ENCODE assay signal across 20 cellular contexts in genomic region chr19:35136231-35136630, GRCh38. TPM values are rescaled to one million over a fixed set of nuclear protein-coding genes. Genes with fewer than 3 reads are reported as not detected.
A peak's percentile ranks its signal among the peaks of the same experiment; 100 is the strongest.
DNase-seq lines count a peak whose midpoint lies in the region; ATAC-seq, FAIRE-seq and TF ChIP-seq lines count a peak whose summit lies in the region.
"Had no signal": no experiment of that assay in that cellular context is flagged by ENCODE, and none has a peak within 500 bp of the region (broad histone marks: within the 10 kb centered on the region; RNA-seq: fewer than 3 reads in every experiment).

No MANE protein-coding gene starts in this region.

- peaks cover 28% of the 10 kb centered on the region for H3K4me1 Mint-ChIP-seq in WTC11

- no peak for TF ChIP-seq EP300 in K562 (IDR thresholded peaks at IDR 0.05; ENCODE audit: low read length)

- peaks cover 15% of the 10 kb centered on the region for H3K27me3 Mint-ChIP-seq in WTC11 (ENCODE audit: low read depth)
- H3K27me3 Mint-ChIP-seq: IgD-negative memory B cell had no signal

- POLR2A ChIA-PET in K562 (lab: Yijun Ruan, JAX) = interaction anchor here (0.6 kb wide), 1 partner anchor 568 kb away, joined by 3 read pairs; the partner anchor contains the start of gene ZBTB32
- POLR2A ChIA-PET in WTC11 (lab: Charles Lee) = interaction anchor here (0.6 kb wide), 1 partner anchor 69 kb away, joined by 3 read pairs; no protein-coding TSS in a partner anchor

- H3K27me3 ChIP-seq in H7 (ENCODE audit: control insufficient read depth, insufficient read depth, low read length) = peaks cover 3% of the 10 kb centered on the region; the same call in 1 of the 2 replicates
- peaks cover 0 to 24% of the 10 kb centered on the region in 2 experiments; a peak in 4 of 5 replicates for H3K27me3 ChIP-seq in K562 (ENCODE audit: control insufficient read depth in 2 of 2, insufficient read depth in 2 of 2, low read length in 2 of 2)
- H3K27me3 ChIP-seq in liver (ENCODE audit: control insufficient read depth in 4 of 4, insufficient read depth in 4 of 4, low read length in 3 of 4) = no peaks in the 10 kb centered on the region
- H3K27me3 ChIP-seq in skeletal muscle tissue (ENCODE audit: control insufficient read depth in 3 of 3, insufficient read depth in 3 of 3, low read length in 3 of 3) = no peaks in the 10 kb centered on the region

- H3K36me3 Mint-ChIP-seq in WTC11 = peaks cover 4% of the 10 kb centered on the region; the same call in 1 of the 2 replicates
- H3K36me3 Mint-ChIP-seq: CD8-positive, alpha-beta T cell; IgD-negative memory B cell had no signal

- in situ Hi-C loops in K562 (cut with MboI) = loop anchor here (10.0 kb wide), 1 partner anchor 301 kb away; no protein-coding TSS in a partner anchor

- no peak overlapping the region for H3K4me3 ChIP-seq in H7 (ENCODE audit: insufficient read depth, low read depth, low read length)
- H3K4me3 ChIP-seq in K562 = no peak overlapping the region
- no peak overlapping the region for H3K4me3 ChIP-seq in liver (ENCODE audit: low read depth in 1 of 3, low read length in 3 of 3)
- H3K4me3 ChIP-seq in skeletal muscle tissue (ENCODE audit: low read length in 3 of 3) = no peak overlapping the region

- no peak overlapping the region for H3K4me2 ChIP-seq in K562 (ENCODE audit: insufficient read depth, low read length)

- no peak for TF ChIP-seq POLR2A in K562 (conservative IDR thresholded peaks at IDR 0.05)

- H3K36me3 ChIP-seq in H7 (replicated peaks; ENCODE audit: control insufficient read depth, insufficient read depth, low read length) = no peaks in the 10 kb centered on the region
- H3K36me3 ChIP-seq in K562 (ENCODE audit: control insufficient read depth, insufficient read depth, low read length) = no peaks in the 10 kb centered on the region
- H3K36me3 ChIP-seq in liver (ENCODE audit: control insufficient read depth in 4 of 4, insufficient read depth in 3 of 4, low read depth in 1 of 4, low read length in 3 of 4) = no peaks in the 10 kb centered on the region
- H3K36me3 ChIP-seq in skeletal muscle tissue (ENCODE audit: control insufficient read depth in 3 of 3, insufficient read depth in 3 of 3, low read length in 3 of 3) = peaks cover 0 to 6% (median 5%) of the 10 kb centered on the region in 3 donors

- no peaks in the 10 kb centered on the region for H3K79me2 ChIP-seq in K562 (ENCODE audit: control insufficient read depth, insufficient read depth, low read length)

- peak; percentile 20 for DNase-seq in H7
- no peak for DNase-seq in K562 (ENCODE audit: extremely low read depth in 1 of 4, low spot score in 3 of 4)
- no peak for DNase-seq in KG1 (lab: John Stamatoyannopoulos, UW)
- no peak for DNase-seq in germinal center (ENCODE audit: low spot score)
- no peak for DNase-seq in NCI-H2227 treated with DMSO at 0.1 percent for 48 hours (lab: John Stamatoyannopoulos, UW)
- DNase-seq in WTC11 (ENCODE audit: low spot score) = no peak
- DNase-seq: ACHN; CD8-positive, alpha-beta T cell; DND-41; GDM1; NCI-H1436 treated with DMSO at 0.1 percent for 48 hours; NCI-H2081 treated with DMSO at 0.1 percent for 48 hours; NCI-H226; OCI-M1 had no signal

- H3K9ac ChIP-seq in K562 (ENCODE audit: insufficient read depth in 1 of 2, low read depth in 2 of 2, low read length in 2 of 2) (no peak overlapping the region), liver (ENCODE audit: low read depth in 1 of 2, low read length in 2 of 2) (peak overlapping the region in 1 of 2 donors; percentile 32), skeletal muscle tissue (ENCODE audit: low read depth in 1 of 3, low read length in 3 of 3) (peak overlapping the region in 2 of 3 donors; percentile 24 to 98)

- H3K27ac Mint-ChIP-seq in WTC11 = no peak overlapping the region
- H3K27ac Mint-ChIP-seq: CD8-positive, alpha-beta T cell; IgD-negative memory B cell had no signal

- no TSS peak for BruUV-seq in K562 (replicated peaks; lab: Mats Ljungman, UMichigan)

- 0 out of 2 replicates have a peak, but pooled peaks cover 4% of the 10 kb centered on the region for H4K20me1 ChIP-seq in K562 (replicated peaks; ENCODE audit: control insufficient read depth, insufficient read depth, low read length)

- TF ChIP-seq CTCF in K562 (IDR thresholded peaks at IDR 0.05 in 2 of 3, conservative IDR thresholded peaks at IDR 0.05 in 1 of 3; ENCODE audit: insufficient read depth in 2 of 3, low read depth in 1 of 3, low read length in 3 of 3) (no peak), liver (IDR thresholded peaks at IDR 0.05; ENCODE audit: low read depth, low read length, missing input control) (no peak), WTC11 (IDR thresholded peaks at IDR 0.05) (no peak)

- intact Hi-C loops in K562 (cut with micrococcal nuclease) = loop anchor here (5.0 kb wide), 1 partner anchor 164 kb away; no protein-coding TSS in a partner anchor

- FAIRE-seq in K562 (lab: Jason Lieb, UNC) = no peak
- FAIRE-seq: GM12892, GM19239 had no signal

- H3K27ac ChIP-seq in K562 (ENCODE audit: extremely low read depth, low read depth, low read length) (no peak overlapping the region), liver (ENCODE audit: low read depth in 1 of 2, low read length in 2 of 2) (peak overlapping the region; percentile 97 to 99), skeletal muscle tissue (ENCODE audit: low read depth, low read length) (peak overlapping the region; percentile 15)

- no peak overlapping the region for H3K4me3 Mint-ChIP-seq in WTC11
- H3K4me3 Mint-ChIP-seq: CD8-positive, alpha-beta T cell had no signal

- H3K9me1 ChIP-seq in K562 (ENCODE audit: control insufficient read depth, insufficient read depth, low read length) = no peaks in the 10 kb centered on the region

- CTCF ChIA-PET in K562 (lab: Yijun Ruan, JAX; ENCODE audit: low intra/inter-chr PET ratio) (interaction anchor here (0.6 to 2.4 kb wide), 5 partner anchors 69 to 496 kb away, joined by 3 to 13 read pairs (median 8); no protein-coding TSS in a partner anchor), WTC11 (lab: Charles Lee) (interaction anchor here (0.7 to 5.2 kb wide), 23 partner anchors 10 to 232 kb away, joined by 3 to 72 read pairs (median 6); partner anchors contain the start of genes FXYD3, FXYD5 and HPN)

- no peak overlapping the region for H2AFZ ChIP-seq in K562 (ENCODE audit: low read depth, low read length)

- 19% methylated on average over 11 of the region's 11 CpGs for WGBS in K562 (ENCODE audit: insufficient coverage, low coverage, missing lambda C conversion rate)
- WGBS in liver = 75% methylated on average over 11 of the region's 11 CpGs

- ATAC-seq in K562 (no peak), WTC11 (no peak)

- TF ChIP-seq RAD21 in K562 (CRISPR knock-in tag; conservative IDR thresholded peaks at IDR 0.05 in 1 of 2, IDR thresholded peaks at IDR 0.05 in 1 of 2) (no peak), liver (IDR thresholded peaks at IDR 0.05) (no peak)

- no peaks in the 10 kb centered on the region for H3K9me3 ChIP-seq in K562 (replicated peaks; ENCODE audit: control insufficient read depth, insufficient read depth, low read depth, low read length)
- H3K9me3 ChIP-seq in liver (ENCODE audit: control insufficient read depth in 4 of 4, low read length in 3 of 4) = no peaks in the 10 kb centered on the region
- no peaks in the 10 kb centered on the region for H3K9me3 ChIP-seq in skeletal muscle tissue (ENCODE audit: control insufficient read depth in 3 of 3, low read length in 3 of 3)

- peaks cover 3 to 40% of the 10 kb centered on the region in 2 experiments; a peak in 3 of 5 replicates for H3K4me1 ChIP-seq in K562 (replicated peaks in 1 of 2; ENCODE audit: control insufficient read depth in 2 of 2, insufficient read depth in 2 of 2, low read length in 2 of 2)
- peaks cover 18 to 46% (median 34%) of the 10 kb centered on the region in 4 donors for H3K4me1 ChIP-seq in liver (ENCODE audit: control insufficient read depth in 4 of 4, insufficient read depth in 4 of 4, low read length in 3 of 4)
- peaks cover 40 to 71% (median 53%) of the 10 kb centered on the region in 3 donors for H3K4me1 ChIP-seq in skeletal muscle tissue (ENCODE audit: control insufficient read depth in 3 of 3, insufficient read depth in 3 of 3, low read length in 3 of 3)

- H3K9me3 Mint-ChIP-seq in WTC11 = peaks cover 12% of the 10 kb centered on the region
- H3K9me3 Mint-ChIP-seq: CD8-positive, alpha-beta T cell had no signal

RNA-seq across cellular contexts. Expression of gene LGI4, which starts 1.4 kb away (rescaled TPM):
- 2.9 and 10.4 TPM in 2 replicates for total RNA-seq in H7 (2014; rRNA removed; shearing (Covaris generic))
- 1.9 TPM in 2 replicates for total RNA-seq in K562 (2011; cell fraction: chromatin; rRNA removed; ENCODE audit: low replicate concordance)
- 0.67 and 0.92 TPM in 2 replicates for total RNA-seq in K562 (2011; cell fraction: nucleolus; rRNA removed)
- total RNA-seq in K562 (2011; cell fraction: nucleoplasm; rRNA removed) = 0.88 and 0.92 TPM in 2 replicates
- total RNA-seq in K562 (2014; rRNA removed) = 0.14 TPM in 1 of 2 replicates, not detected in the other
- total RNA-seq in K562 (2014; rRNA removed; fragmentation: Illumina TruSeq; extraction: Trizol) = not detected in 2 replicates
- total RNA-seq in K562 (2015; rRNA removed; fragmentation: Illumina TruSeq; extraction: Trizol) = not detected in 2 replicates
- 0.24 TPM in 1 of 2 replicates, not detected in the other for total RNA-seq in K562 (2021)
- 0.29 and 0.73 TPM in 2 replicates for polyA plus RNA-seq in K562 (2011; rRNA removed)
- 0.16 and 0.37 TPM in 2 replicates for polyA plus RNA-seq in K562 (2011; cell fraction: cytosol; rRNA removed)
- 3.1 and 4.6 TPM in 2 replicates for polyA plus RNA-seq in K562 (2011; cell fraction: nucleus; rRNA removed)
- polyA plus RNA-seq in K562 (2012) = 0.35 and 1.6 TPM in 2 replicates
- 0.30 and 0.33 TPM in 2 replicates for polyA plus RNA-seq in K562 (2014; fragmentation: Illumina TruSeq; extraction: Trizol)
- polyA plus RNA-seq in K562 (2014; fragmentation: Nextera tagmentation; extraction: Ambion mirVana) = not detected
- polyA plus RNA-seq in K562 (2014; rRNA removed) = 0.21 and 1.1 TPM in 2 replicates
- not detected in 2 replicates for polyA minus RNA-seq in K562 (2011; rRNA and poly(A)+ RNA removed)
- polyA minus RNA-seq in K562 (2011; cell fraction: cytosol; rRNA and poly(A)+ RNA removed) = not detected in 2 replicates
- polyA minus RNA-seq in K562 (2011; cell fraction: nucleus; rRNA and poly(A)+ RNA removed) = 0.54 TPM in 1 of 2 replicates, not detected in the other
- 1 to 10 TPM; 1.1 to 1.2 TPM for total RNA-seq in liver
- 1 to 10 TPM in 1 of 2 donors, under 1 TPM in 1; 0.18 to 1.5 TPM for polyA plus RNA-seq in liver
- total RNA-seq in skeletal muscle tissue = 5.2 TPM
- 14.2 to 15.7 TPM (median 15.1 TPM) in 3 replicates for total RNA-seq in WTC11 (2021)
- total RNA-seq: HT-29 had no signal
- polyA plus RNA-seq: IgD-negative memory B cell had no signal

RNA-seq across cellular contexts. Expression of gene FXYD1, which starts 2.4 kb away (rescaled TPM):
- 5.0 and 6.1 TPM in 2 replicates for total RNA-seq in H7 (2014; rRNA removed; shearing (Covaris generic))
- 0.67 TPM in 1 of 2 replicates, not detected in the other for total RNA-seq in K562 (2011; cell fraction: chromatin; rRNA removed; ENCODE audit: low replicate concordance)
- total RNA-seq in K562 (2011; cell fraction: nucleolus; rRNA removed) = 0.50 TPM in 1 of 2 replicates, not detected in the other
- not detected in 2 replicates for total RNA-seq in K562 (2011; cell fraction: nucleoplasm; rRNA removed)
- total RNA-seq in K562 (2014; rRNA removed) = 2.3 and 2.4 TPM in 2 replicates
- not detected in 2 replicates for total RNA-seq in K562 (2014; rRNA removed; fragmentation: Illumina TruSeq; extraction: Trizol)
- 0.60 and 1.3 TPM in 2 replicates for total RNA-seq in K562 (2015; rRNA removed; fragmentation: Illumina TruSeq; extraction: Trizol)
- 1.7 and 2.7 TPM in 2 replicates for total RNA-seq in K562 (2021)
- polyA plus RNA-seq in K562 (2011; rRNA removed) = 0.40 and 0.66 TPM in 2 replicates
- 0.16 TPM in 1 of 2 replicates, not detected in the other for polyA plus RNA-seq in K562 (2011; cell fraction: cytosol; rRNA removed)
- polyA plus RNA-seq in K562 (2011; cell fraction: nucleus; rRNA removed) = 0.49 and 2.1 TPM in 2 replicates
- 2.1 and 4.4 TPM in 2 replicates for polyA plus RNA-seq in K562 (2012)
- 0.71 and 2.1 TPM in 2 replicates for polyA plus RNA-seq in K562 (2014; fragmentation: Illumina TruSeq; extraction: Trizol)
- not detected for polyA plus RNA-seq in K562 (2014; fragmentation: Nextera tagmentation; extraction: Ambion mirVana)
- 2.4 and 3.2 TPM in 2 replicates for polyA plus RNA-seq in K562 (2014; rRNA removed)
- not detected in 2 replicates for polyA minus RNA-seq in K562 (2011; rRNA and poly(A)+ RNA removed)
- polyA minus RNA-seq in K562 (2011; cell fraction: cytosol; rRNA and poly(A)+ RNA removed) = not detected in 2 replicates
- polyA minus RNA-seq in K562 (2011; cell fraction: nucleus; rRNA and poly(A)+ RNA removed) = 0.67 TPM in 1 of 2 replicates, not detected in the other
- total RNA-seq in liver = 10 to 100 TPM; 18.7 to 20.3 TPM
- 100 to 1,000 TPM; 123 to 146 TPM for polyA plus RNA-seq in liver
- total RNA-seq in skeletal muscle tissue = 45.4 TPM
- 11.3 to 13.4 TPM (median 13.3 TPM) in 3 replicates for total RNA-seq in WTC11 (2021)
- total RNA-seq: HT-29 had no signal

RNA-seq across cellular contexts. Expression of gene FXYD7, which starts 6.8 kb away (rescaled TPM):
- total RNA-seq in H7 (2014; rRNA removed; shearing (Covaris generic)) = 1.3 and 1.8 TPM in 2 replicates
- 0.39 and 0.76 TPM in 2 replicates for total RNA-seq in K562 (2011; cell fraction: chromatin; rRNA removed; ENCODE audit: low replicate concordance)
- not detected in 2 replicates for total RNA-seq in K562 (2011; cell fraction: nucleolus; rRNA removed)
- total RNA-seq in K562 (2011; cell fraction: nucleoplasm; rRNA removed) = not detected in 2 replicates
- total RNA-seq in K562 (2014; rRNA removed) = not detected in 2 replicates
- not detected in 2 replicates for total RNA-seq in K562 (2014; rRNA removed; fragmentation: Illumina TruSeq; extraction: Trizol)
- total RNA-seq in K562 (2015; rRNA removed; fragmentation: Illumina TruSeq; extraction: Trizol) = 0.26 and 0.36 TPM in 2 replicates
- total RNA-seq in K562 (2021) = 0.27 and 0.80 TPM in 2 replicates
- polyA plus RNA-seq in K562 (2011; rRNA removed) = 0.18 and 0.26 TPM in 2 replicates
- 0.24 and 0.51 TPM in 2 replicates for polyA plus RNA-seq in K562 (2011; cell fraction: cytosol; rRNA removed)
- 0.48 and 1.2 TPM in 2 replicates for polyA plus RNA-seq in K562 (2011; cell fraction: nucleus; rRNA removed)
- 1.4 and 1.5 TPM in 2 replicates for polyA plus RNA-seq in K562 (2012)
- 0.28 TPM in 1 of 2 replicates, not detected in the other for polyA plus RNA-seq in K562 (2014; fragmentation: Illumina TruSeq; extraction: Trizol)
- under 1 TPM; 0.10 to 0.13 TPM for polyA plus RNA-seq in K562 (2014; fragmentation: Nextera tagmentation; extraction: Ambion mirVana)
- polyA plus RNA-seq in K562 (2014; rRNA removed) = 0.32 and 0.46 TPM in 2 replicates
- not detected in 2 replicates for polyA minus RNA-seq in K562 (2011; rRNA and poly(A)+ RNA removed)
- not detected in 2 replicates for polyA minus RNA-seq in K562 (2011; cell fraction: cytosol; rRNA and poly(A)+ RNA removed)
- polyA minus RNA-seq in K562 (2011; cell fraction: nucleus; rRNA and poly(A)+ RNA removed) = not detected in 2 replicates
- under 1 TPM in 1 of 2 donors, not detected in 1; 0.08 TPM for total RNA-seq in liver
- under 1 TPM in 1 of 2 donors, not detected in 1; 0.09 TPM for polyA plus RNA-seq in liver
- 0.52 TPM for total RNA-seq in skeletal muscle tissue
- total RNA-seq in WTC11 (2021) = 16.7 to 16.9 TPM (median 16.9 TPM) in 3 replicates
- total RNA-seq: HT-29 had no signal

RNA-seq across cellular contexts. Expression of gene FXYD5, which starts 18.3 kb away (rescaled TPM):
- 101 and 115 TPM in 2 replicates for total RNA-seq in H7 (2014; rRNA removed; shearing (Covaris generic))
- total RNA-seq in K562 (2011; cell fraction: chromatin; rRNA removed; ENCODE audit: low replicate concordance) = 134 and 231 TPM in 2 replicates
- 240 and 311 TPM in 2 replicates for total RNA-seq in K562 (2011; cell fraction: nucleolus; rRNA removed)
- total RNA-seq in K562 (2011; cell fraction: nucleoplasm; rRNA removed) = 297 and 340 TPM in 2 replicates
- total RNA-seq in K562 (2014; rRNA removed) = 174 and 300 TPM in 2 replicates
- total RNA-seq in K562 (2014; rRNA removed; fragmentation: Illumina TruSeq; extraction: Trizol) = 122 and 147 TPM in 2 replicates
- total RNA-seq in K562 (2015; rRNA removed; fragmentation: Illumina TruSeq; extraction: Trizol) = 252 and 264 TPM in 2 replicates
- 250 and 256 TPM in 2 replicates for total RNA-seq in K562 (2021)
- 104 and 125 TPM in 2 replicates for polyA plus RNA-seq in K562 (2011; rRNA removed)
- polyA plus RNA-seq in K562 (2011; cell fraction: cytosol; rRNA removed) = 271 and 533 TPM in 2 replicates
- polyA plus RNA-seq in K562 (2011; cell fraction: nucleus; rRNA removed) = 105 and 188 TPM in 2 replicates
- polyA plus RNA-seq in K562 (2012) = 353 and 530 TPM in 2 replicates
- polyA plus RNA-seq in K562 (2014; fragmentation: Illumina TruSeq; extraction: Trizol) = 522 and 537 TPM in 2 replicates
- polyA plus RNA-seq in K562 (2014; fragmentation: Nextera tagmentation; extraction: Ambion mirVana) = 100 to 1,000 TPM; 125 to 198 TPM
- polyA plus RNA-seq in K562 (2014; rRNA removed) = 120 and 155 TPM in 2 replicates
- 93.8 and 163 TPM in 2 replicates for polyA minus RNA-seq in K562 (2011; rRNA and poly(A)+ RNA removed)
- polyA minus RNA-seq in K562 (2011; cell fraction: cytosol; rRNA and poly(A)+ RNA removed) = 189 and 195 TPM in 2 replicates
- 55.6 and 58.4 TPM in 2 replicates for polyA minus RNA-seq in K562 (2011; cell fraction: nucleus; rRNA and poly(A)+ RNA removed)
- 1 to 10 TPM; 2.2 to 2.8 TPM for total RNA-seq in liver
- 10 to 100 TPM; 11.8 to 22.0 TPM for polyA plus RNA-seq in liver
- total RNA-seq in skeletal muscle tissue = 7.3 TPM
- 114 to 135 TPM (median 128 TPM) in 3 replicates for total RNA-seq in WTC11 (2021)

RNA-seq across cellular contexts. Expression of gene FXYD3, which starts 20.6 kb away (rescaled TPM):
- total RNA-seq in H7 (2014; rRNA removed; shearing (Covaris generic)) = not detected in 2 replicates
- not detected in 2 replicates for total RNA-seq in K562 (2011; cell fraction: chromatin; rRNA removed; ENCODE audit: low replicate concordance)
- total RNA-seq in K562 (2011; cell fraction: nucleolus; rRNA removed) = not detected in 2 replicates
- total RNA-seq in K562 (2011; cell fraction: nucleoplasm; rRNA removed) = not detected in 2 replicates
- total RNA-seq in K562 (2014; rRNA removed) (not detected in 2 replicates), K562 (2014; rRNA removed; fragmentation: Illumina TruSeq; extraction: Trizol) (not detected in 2 replicates), K562 (2015; rRNA removed; fragmentation: Illumina TruSeq; extraction: Trizol) (not detected in 2 replicates), K562 (2021) (0.24 and 0.60 TPM in 2 replicates), liver (not detected), skeletal muscle tissue (not detected), WTC11 (2021) (1.0 to 1.8 TPM (median 1.2 TPM) in 3 replicates)
- polyA plus RNA-seq in K562 (2011; rRNA removed) (not detected in 2 replicates), K562 (2014; fragmentation: Illumina TruSeq; extraction: Trizol) (not detected in 2 replicates), K562 (2014; fragmentation: Nextera tagmentation; extraction: Ambion mirVana) (not detected), K562 (2014; rRNA removed) (not detected in 2 replicates), liver (under 1 TPM; 0.32 to 0.45 TPM)
- polyA plus RNA-seq in K562 (2011; cell fraction: cytosol; rRNA removed) = not detected in 2 replicates
- not detected in 2 replicates for polyA plus RNA-seq in K562 (2011; cell fraction: nucleus; rRNA removed)
- 0.16 TPM in 1 of 2 replicates, not detected in the other for polyA plus RNA-seq in K562 (2012)
- polyA minus RNA-seq in K562 (2011; rRNA and poly(A)+ RNA removed) = not detected in 2 replicates
- polyA minus RNA-seq in K562 (2011; cell fraction: cytosol; rRNA and poly(A)+ RNA removed) = not detected in 2 replicates
- polyA minus RNA-seq in K562 (2011; cell fraction: nucleus; rRNA and poly(A)+ RNA removed) = not detected in 2 replicates
- total RNA-seq: CD8-positive, alpha-beta T cell had no signal
- polyA plus RNA-seq: IgD-negative memory B cell had no signal

Comparison
In these comparisons a context has a peak if more than half of its experiments do, and no peak if none do; other contexts are left out.
1. H3K9ac ChIP-seq: peak in skeletal muscle tissue (2 of 3); none in K562 (0 of 2).